8 cellular contexts compared by ENCODE assay signal in genomic region chr16:67845291-67846062, GRCh38. TPM values are rescaled to one million over a fixed set of nuclear protein-coding genes. Genes with fewer than 3 reads are reported as not detected.
DNase-seq lines count a peak whose midpoint lies in the region; ATAC-seq, FAIRE-seq and TF ChIP-seq lines count a peak whose summit lies in the region.

No MANE protein-coding gene starts in this region.

- FAIRE-seq in GM19239 (lab: Jason Lieb, UNC), result peak; percentile 45

- peak overlapping the region; percentile 96 for H3K27ac ChIP-seq in RWPE1
- peak overlapping the region; percentile 78 to 97 for H3K27ac ChIP-seq in esophagus (ENCODE audit: low read depth in 2 of 2, low read length in 1 of 2)
- peak overlapping the region; percentile 98 to 100 (median 99) for H3K27ac ChIP-seq in gastrocnemius medialis

- no peak for TF ChIP-seq POLR2A in gastrocnemius medialis (IDR thresholded peaks at IDR 0.05)

- intact Hi-C loops in gastrocnemius medialis (cut with DNase I; ENCODE audit: low total_unique reads), result loop anchor here (2.0 to 10.0 kb wide), 2 partner anchors 39 to 281 kb away; partner anchors contain the start of genes CTCF, RANBP10 and TSNAXIP1

- no peaks in the 10 kb centered on the region for H3K27me3 ChIP-seq in esophagus (ENCODE audit: control insufficient read depth in 1 of 2, insufficient read depth in 2 of 2, low read length in 2 of 2)
- no peaks in the 10 kb centered on the region for H3K27me3 ChIP-seq in gastrocnemius medialis

- H3K36me3 ChIP-seq in esophagus (ENCODE audit: control insufficient read depth in 2 of 2, insufficient read depth in 2 of 2, low read length in 1 of 2) (no peaks in the 10 kb centered on the region), gastrocnemius medialis (no peaks in the 10 kb centered on the region)

- POLR2A ChIA-PET in RWPE1 (lab: Yijun Ruan, JAX; ENCODE audit: low non-redundant PET), result interaction anchor here (0.6 to 1.7 kb wide), 2 partner anchors 10 to 19 kb away, joined by 3 to 5 read pairs; no protein-coding TSS in a partner anchor

- DNase-seq in GM19239 (ENCODE audit: insufficient read length, low spot score) (no peak), RWPE1 (ENCODE audit: low spot score) (no peak), gastrocnemius medialis (no peak), NCI-H446 treated with DMSO at 0.1 percent for 48 hours (lab: John Stamatoyannopoulos, UW) (no peak)
- DNase-seq in stimulated activated CD4-positive, alpha-beta T cell treated with anti-CD3 and anti-CD28 coated beads, Interleukin-2, amount 100 ng/mL, for 24 hours, result no peak

- in situ Hi-C loops in gastrocnemius medialis (cut with MboI; ENCODE audit: low sequenced_read_pairs in 4 of 4), result no loop called here

- TF ChIP-seq CTCF in RWPE1 (conservative IDR thresholded peaks at IDR 0.05; ENCODE audit: low read depth) (no peak), gastrocnemius medialis (IDR thresholded peaks at IDR 0.05 in 4 of 5, conservative IDR thresholded peaks at IDR 0.05 in 1 of 5) (no peak)

- WGBS in esophagus, 2 donors, result 66 to 69% methylated on average over 5 of the region's 5 CpGs

- H3K4me1 ChIP-seq in esophagus (ENCODE audit: control insufficient read depth in 2 of 2, insufficient read depth in 2 of 2, low read length in 1 of 2), result peaks cover 4 to 24% of the 10 kb centered on the region in 2 donors
- H3K4me1 ChIP-seq in gastrocnemius medialis, result peaks cover 51 to 60% of the 10 kb centered on the region in 2 donors

- no peak overlapping the region for H3K4me3 ChIP-seq in esophagus (ENCODE audit: low read depth in 1 of 2, low read length in 2 of 2)
- H3K4me3 ChIP-seq in gastrocnemius medialis, result peak overlapping the region; percentile 80 to 99 (median 94)

- ATAC-seq in gastrocnemius medialis (no peak), GM21528 (IDR thresholded peaks at IDR 0.05; ENCODE audit: low FRiP score, unreplicated experiment) (no peak), GM21825 (IDR thresholded peaks at IDR 0.05; ENCODE audit: unreplicated experiment) (no peak)

- H3K9me3 ChIP-seq in esophagus (ENCODE audit: control insufficient read depth in 2 of 2, insufficient read depth in 1 of 2, low read depth in 1 of 2, low read length in 1 of 2) (no peaks in the 10 kb centered on the region), gastrocnemius medialis (no peaks in the 10 kb centered on the region)

- CTCF ChIA-PET in RWPE1 (lab: Yijun Ruan, JAX), result interaction anchor here (0.6 to 3.8 kb wide), 8 partner anchors 12 to 484 kb away, joined by 3 to 20 read pairs (median 4); no protein-coding TSS in a partner anchor

RNA-seq across cellular contexts. Expression of gene NUTF2, which starts 1.3 kb away (rescaled TPM):
- polyA plus RNA-seq in esophagus, result 100 to 1,000 TPM in 1 of 2 donors, 10 to 100 TPM in 1; 95.4 to 109 TPM
- total RNA-seq in gastrocnemius medialis, result 100 to 1,000 TPM in 3 of 4 donors, 10 to 100 TPM in 1; 60.1 to 210 (median 114) TPM

RNA-seq across cellular contexts. Expression of gene CENPT, which starts 2.0 kb away (rescaled TPM):
- 10 to 100 TPM; 35.5 to 65.0 TPM for polyA plus RNA-seq in esophagus
- total RNA-seq in gastrocnemius medialis, result 10 to 100 TPM; 14.9 to 41.2 (median 20.0) TPM

RNA-seq across cellular contexts. Expression of gene THAP11, which starts 3.4 kb away (rescaled TPM):
- polyA plus RNA-seq in esophagus, result 10 to 100 TPM in 1 of 2 donors, 1 to 10 TPM in 1; 6.8 to 17.9 TPM
- total RNA-seq in gastrocnemius medialis, result 100 to 1,000 TPM in 2 of 4 donors, 10 to 100 TPM in 2; 61.9 to 120 (median 102) TPM

RNA-seq across cellular contexts. Expression of gene EDC4, which starts 27.4 kb away (rescaled TPM):
- 10 to 100 TPM; 26.9 to 27.7 TPM for polyA plus RNA-seq in esophagus
- 10 to 100 TPM; 27.5 to 58.9 (median 48.5) TPM for total RNA-seq in gastrocnemius medialis

RNA-seq across cellular contexts. Expression of gene TSNAXIP1, which starts 38.8 kb away (rescaled TPM):
- polyA plus RNA-seq in esophagus, result 1 to 10 TPM in 1 of 2 donors, under 1 TPM in 1; 0.72 to 1.8 TPM
- total RNA-seq in gastrocnemius medialis, result 10 to 100 TPM in 1 of 4 donors, under 1 TPM in 2, not detected in 1; 0.27 to 11.0 (median 0.56) TPM

Comparison
In these comparisons a context has a peak if more than half of its experiments do, and no peak if none do; other contexts are left out.
1. H3K4me3 ChIP-seq: peak in gastrocnemius medialis (4 of 4); none in esophagus (0 of 2).
2. Peak in every context shown above with its lines, with median percentiles within 50 percentile points of each other: H3K27ac ChIP-seq.